Comparison of ENCODE assay signal across 10 cellular contexts in the genomic region with DNA sequence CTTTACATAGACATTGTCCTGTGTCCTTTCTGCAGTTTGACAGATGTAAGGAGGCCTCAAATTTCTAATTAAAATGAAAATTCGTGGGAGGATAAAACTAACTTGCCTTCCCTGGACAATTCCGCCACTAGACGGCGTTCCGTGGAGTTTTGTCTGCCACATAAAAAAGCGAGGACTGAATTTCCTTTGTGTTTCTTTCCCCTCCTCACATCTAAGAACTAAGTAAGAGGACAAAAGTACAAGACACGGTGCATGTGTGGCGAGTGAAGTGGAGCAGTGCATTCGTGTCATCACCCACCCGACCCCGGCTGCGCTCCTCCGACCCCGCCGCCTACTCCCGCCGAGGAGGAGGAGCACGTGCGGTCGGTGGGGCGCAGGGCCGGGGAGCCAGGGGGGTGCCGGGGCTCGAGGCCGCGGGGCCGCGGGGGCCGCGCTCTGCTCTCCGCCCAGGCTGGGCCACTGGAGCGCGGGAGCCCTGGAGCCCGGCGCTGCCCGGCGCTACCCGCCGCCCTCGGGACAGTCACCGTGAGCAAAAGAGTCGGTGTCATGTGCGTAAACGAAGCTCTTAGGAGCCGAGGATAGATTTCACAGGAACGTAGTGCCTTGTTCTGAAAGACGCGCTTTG. TPM values are rescaled to one million over a fixed set of nuclear protein-coding genes. Genes with fewer than 3 reads are reported as not detected.
A peak's percentile ranks its signal among the peaks of the same experiment; 100 is the strongest.
DNase-seq lines count a peak whose midpoint lies in the region; ATAC-seq and TF ChIP-seq lines count a peak whose summit lies in the region.
"Had no signal": no experiment of that assay in that cellular context is flagged by ENCODE, and none has a peak within 500 bp of the region (broad histone marks: within the 10 kb centered on the region; RNA-seq: fewer than 3 reads in every experiment).

No MANE protein-coding gene starts in this region.

- H3K27ac ChIP-seq in CD4-positive, CD25-positive, alpha-beta regulatory T cell (ENCODE audit: insufficient read depth, low read length, poor library complexity, severe bottlenecking), result no peak overlapping the region
- H3K27ac ChIP-seq in IMR-90 (ENCODE audit: insufficient read depth, low read length) (no peak overlapping the region), ectodermal cell (ENCODE audit: insufficient read depth, low read depth, low read length, poor library complexity, severe bottlenecking) (no peak overlapping the region)
- H3K27ac ChIP-seq: parathyroid adenoma had no signal

- H3K56ac ChIP-seq in IMR-90 (ENCODE audit: extremely low read depth, insufficient read depth, low read length), result no peak overlapping the region

- H3K4me1 ChIP-seq in CD4-positive, CD25-positive, alpha-beta regulatory T cell (ENCODE audit: control insufficient read depth, insufficient read depth, low read length, poor library complexity, severe bottlenecking), result peaks cover 28% of the 10 kb centered on the region
- H3K4me1 ChIP-seq in IMR-90 (ENCODE audit: control insufficient read depth, insufficient read depth, low read length) (no peaks in the 10 kb centered on the region; the same call in 1 of the 2 replicates), ectodermal cell (ENCODE audit: control insufficient read depth, insufficient read depth, low read length) (peaks cover 5% of the 10 kb centered on the region)
- H3K4me1 ChIP-seq: parathyroid adenoma had no signal

- intact Hi-C loops in IMR-90 (cut with micrococcal nuclease), result loop anchor here (5.0 to 10.0 kb wide), 2 partner anchors 520 to 698 kb away; no protein-coding TSS in a partner anchor

- no peak overlapping the region for H4K91ac ChIP-seq in IMR-90 (ENCODE audit: insufficient read depth, low read depth, low read length)

- no peaks in the 10 kb centered on the region for H3K36me3 ChIP-seq in CD4-positive, CD25-positive, alpha-beta regulatory T cell (ENCODE audit: control insufficient read depth, insufficient read depth, low read length)
- no peaks in the 10 kb centered on the region for H3K36me3 ChIP-seq in IMR-90 (ENCODE audit: control insufficient read depth, insufficient read depth, low read length)
- no peaks in the 10 kb centered on the region for H3K36me3 ChIP-seq in ectodermal cell (ENCODE audit: control insufficient read depth, insufficient read depth, low read length)

- H2AK5ac ChIP-seq in IMR-90 (ENCODE audit: low read depth, low read length), result no peak overlapping the region

- TF ChIP-seq CTCF in IMR-90 (conservative IDR thresholded peaks at IDR 0.05; ENCODE audit: low read depth, low read length) (peak; percentile 58), nephron (IDR thresholded peaks at IDR 0.05; ENCODE audit: unreplicated experiment in 3 of 3) (peak; percentile 55 to 66 (median 55))

- no peak overlapping the region for H3K14ac ChIP-seq in IMR-90 (replicated peaks; ENCODE audit: low read depth, low read length)

- peak overlapping the region; percentile 28 for H3K4me3 ChIP-seq in CD4-positive, CD25-positive, alpha-beta regulatory T cell (ENCODE audit: low read depth, low read length)
- peak overlapping the region; percentile 4; the same call in 1 of the 2 replicates for H3K4me3 ChIP-seq in IMR-90 (ENCODE audit: insufficient read depth, low read depth, low read length)
- H3K4me3 ChIP-seq in ectodermal cell (ENCODE audit: insufficient read depth, low read depth, low read length), result peak overlapping the region; percentile 20

- no peaks in the 10 kb centered on the region for H3K9me1 ChIP-seq in IMR-90 (ENCODE audit: insufficient read depth, low read length)

- H2AK9ac ChIP-seq in IMR-90 (replicated peaks; ENCODE audit: low read depth, low read length, poor library complexity), result no peak overlapping the region

- CTCF ChIA-PET in IMR-90 (lab: Yijun Ruan, JAX), result interaction anchor here (0.5 to 1.2 kb wide), 2 partner anchors 15 to 719 kb away, joined by 3 read pairs; no protein-coding TSS in a partner anchor

- TF ChIP-seq POLR2A in IMR-90 (IDR thresholded peaks at IDR 0.05; ENCODE audit: low read depth, low read length), result no peak

- H4K5ac ChIP-seq in IMR-90 (ENCODE audit: low read depth, low read length), result no peak overlapping the region

- TF ChIP-seq RAD21 in IMR-90 (IDR thresholded peaks at IDR 0.05; ENCODE audit: low read length), result peak; percentile 10; the same call in 1 of the 2 replicates

- no TSS peak for BruUV-seq in IMR-90 (replicated peaks; lab: Mats Ljungman, UMichigan)

- H4K20me1 ChIP-seq in IMR-90 (ENCODE audit: insufficient read depth, low read length), result 0 out of 2 replicates have a peak, but pooled peaks cover 4% of the 10 kb centered on the region

- DNase-seq in CD4-positive, CD25-positive, alpha-beta regulatory T cell, result no peak
- DNase-seq in IMR-90, result peak; percentile 43
- no peak for DNase-seq in activated effector memory CD4-positive, alpha-beta T cell treated with Interleukin-2 at 50 U/mL for 16 hours
- DNase-seq: Karpas-422 had no signal

- peak in 1 of 2 donors; percentile 36 for ATAC-seq in CD4-positive, CD25-positive, alpha-beta regulatory T cell (ENCODE audit: low read depth in 2 of 2)
- ATAC-seq in IMR-90 (ENCODE audit: low read depth) (peak; percentile 57), GM18498 (IDR thresholded peaks at IDR 0.05; ENCODE audit: unreplicated experiment) (no peak), HG02840 (IDR thresholded peaks at IDR 0.05; ENCODE audit: low FRiP score, unreplicated experiment) (no peak), GM21515 (IDR thresholded peaks at IDR 0.05; ENCODE audit: unreplicated experiment) (no peak)

- WGBS in IMR-90 (ENCODE audit: extremely low coverage in 2 of 2, insufficient read length in 1 of 2), 2 experiments, result 7% methylated on average over 19 of the region's 48 CpGs; no CpG with 5 or more reads in 1 of the 2 experiments
- 1 to 2% methylated on average over 48 of the region's 48 CpGs for WGBS in ectodermal cell, 2 experiments

- no peak overlapping the region for H2BK5ac ChIP-seq in IMR-90 (ENCODE audit: low read depth, low read length, poor library complexity, severe bottlenecking)

- H3K79me1 ChIP-seq in IMR-90 (ENCODE audit: low read depth in 1 of 2, low read length in 2 of 2), result no peaks in the 10 kb centered on the region

- H3K4me1 Mint-ChIP-seq in CD4-positive, CD25-positive, alpha-beta regulatory T cell, result peaks cover 15 to 40% (median 25%) of the 10 kb centered on the region in 4 donors
- peaks cover 27% of the 10 kb centered on the region for H3K4me1 Mint-ChIP-seq in nephron

- no peak overlapping the region for H3K9ac ChIP-seq in IMR-90 (ENCODE audit: low read depth, low read length)
- H3K9ac ChIP-seq: parathyroid adenoma had no signal

- H3K4me2 ChIP-seq in IMR-90 (ENCODE audit: low read depth, low read length), result peak overlapping the region; percentile 32; the same call in 1 of the 2 replicates

- no peak overlapping the region for H4K8ac ChIP-seq in IMR-90 (ENCODE audit: low read depth in 2 of 2, low read length in 2 of 2)

- no peak overlapping the region for H2BK20ac ChIP-seq in IMR-90 (ENCODE audit: low read depth, low read length)

- no peaks in the 10 kb centered on the region for H3K36me3 Mint-ChIP-seq in CD4-positive, CD25-positive, alpha-beta regulatory T cell
- H3K36me3 Mint-ChIP-seq in nephron (ENCODE audit: low read depth), result no peaks in the 10 kb centered on the region

- H3K18ac ChIP-seq in IMR-90 (ENCODE audit: low read depth, low read length), result no peak overlapping the region

- dilution Hi-C loops in IMR-90 (cut with HindIII; ENCODE audit: low sequenced_read_pairs, unreplicated experiment), result no loop called here

- peaks cover 3 to 9% of the 10 kb centered on the region in 2 experiments for H3K9me3 ChIP-seq in CD4-positive, CD25-positive, alpha-beta regulatory T cell (ENCODE audit: control insufficient read depth in 2 of 2, low read length in 2 of 2)
- peaks cover 22% of the 10 kb centered on the region for H3K9me3 ChIP-seq in IMR-90 (ENCODE audit: control insufficient read depth, insufficient read depth, low read length)
- H3K9me3 ChIP-seq in ectodermal cell (ENCODE audit: control insufficient read depth, low read length), result no peaks in the 10 kb centered on the region

- H3K4me3 Mint-ChIP-seq in CD4-positive, CD25-positive, alpha-beta regulatory T cell, result peak overlapping the region; percentile 46 to 86 (median 78)
- peak overlapping the region; percentile 74 to 78 (median 76) for H3K4me3 Mint-ChIP-seq in nephron

- no peak overlapping the region for H3K4ac ChIP-seq in IMR-90 (ENCODE audit: low read depth, low read length)

- POLR2A ChIA-PET in IMR-90 (lab: Charles Lee; ENCODE audit: unreplicated experiment), result no interaction called here

- H3K27ac Mint-ChIP-seq in CD4-positive, CD25-positive, alpha-beta regulatory T cell, result peak overlapping the region in 1 of 3 donors; percentile 30
- H3K27ac Mint-ChIP-seq in nephron, result no peak overlapping the region

- in situ Hi-C loops in IMR-90 (cut with MboI; ENCODE audit: low sequenced_read_pairs), result no loop called here

- no peak overlapping the region for H2BK120ac ChIP-seq in IMR-90 (ENCODE audit: low read depth, low read length)

- H3K27me3 Mint-ChIP-seq in CD4-positive, CD25-positive, alpha-beta regulatory T cell, result peaks cover 91% of the 10 kb centered on the region
- H3K27me3 Mint-ChIP-seq in nephron (ENCODE audit: low read depth), result peaks cover 99% of the 10 kb centered on the region

- peaks cover 73% of the 10 kb centered on the region for H3K27me3 ChIP-seq in CD4-positive, CD25-positive, alpha-beta regulatory T cell (ENCODE audit: control insufficient read depth, insufficient read depth, low read length)
- H3K27me3 ChIP-seq in IMR-90 (ENCODE audit: control insufficient read depth, insufficient read depth, low read length) (peaks cover 74% of the 10 kb centered on the region), ectodermal cell (ENCODE audit: control insufficient read depth, insufficient read depth, low read length, poor library complexity, severe bottlenecking) (peaks cover 90% of the 10 kb centered on the region)

- no peak overlapping the region for H3K23ac ChIP-seq in IMR-90 (ENCODE audit: low read depth, low read length)

- peaks cover 0 to 5% (median 1%) of the 10 kb centered on the region in 7 donors for H3K9me3 Mint-ChIP-seq in CD4-positive, CD25-positive, alpha-beta regulatory T cell
- peaks cover 7% of the 10 kb centered on the region for H3K9me3 Mint-ChIP-seq in nephron

- no peak overlapping the region for H2BK15ac ChIP-seq in IMR-90 (ENCODE audit: low read depth, low read length)

- peak overlapping the region; percentile 29 for H2AFZ ChIP-seq in IMR-90 (replicated peaks; ENCODE audit: low read length, poor library complexity)

TF ChIP-seq in IMR-90, 13 proteins besides CTCF, POLR2A, EP300 and RAD21:
- TF ChIP-seq CHD1 (IDR thresholded peaks at IDR 0.05; ENCODE audit: low read depth, low read length) (no peak), SMC3 (IDR thresholded peaks at IDR 0.05; ENCODE audit: low read depth, low read length) (0 out of 2 replicates have a peak, but pooled peaks have one; percentile 11)

RNA-seq across cellular contexts. Expression of a gene that starts 10.8 kb away (rescaled TPM):
- 0.32 TPM for total RNA-seq in CD4-positive, CD25-positive, alpha-beta regulatory T cell
- polyA plus RNA-seq in CD4-positive, CD25-positive, alpha-beta regulatory T cell, result not detected
- total RNA-seq in IMR-90 (2012; rRNA removed), result not detected in 2 replicates
- 0.06 TPM in 1 of 2 replicates, not detected in the other for polyA plus RNA-seq in IMR-90 (2012; rRNA removed)
- polyA plus RNA-seq in IMR-90 (2012; cell fraction: cytosol; rRNA removed), result 0.02 TPM in 1 of 2 replicates, not detected in the other
- polyA plus RNA-seq in IMR-90 (2012; cell fraction: nucleus; rRNA removed; ENCODE audit: low replicate concordance), result 0.11 and 0.35 TPM in 2 replicates
- not detected for polyA plus RNA-seq in ectodermal cell (2013, experiment 1 of 4)
- polyA plus RNA-seq in ectodermal cell (2013, experiment 2 of 4), result 0.07 TPM
- polyA plus RNA-seq in ectodermal cell (2013, experiment 3 of 4), result not detected
- polyA plus RNA-seq in ectodermal cell (2013, experiment 4 of 4), result not detected
